11 cellular contexts compared by ENCODE assay signal in the genomic region with DNA sequence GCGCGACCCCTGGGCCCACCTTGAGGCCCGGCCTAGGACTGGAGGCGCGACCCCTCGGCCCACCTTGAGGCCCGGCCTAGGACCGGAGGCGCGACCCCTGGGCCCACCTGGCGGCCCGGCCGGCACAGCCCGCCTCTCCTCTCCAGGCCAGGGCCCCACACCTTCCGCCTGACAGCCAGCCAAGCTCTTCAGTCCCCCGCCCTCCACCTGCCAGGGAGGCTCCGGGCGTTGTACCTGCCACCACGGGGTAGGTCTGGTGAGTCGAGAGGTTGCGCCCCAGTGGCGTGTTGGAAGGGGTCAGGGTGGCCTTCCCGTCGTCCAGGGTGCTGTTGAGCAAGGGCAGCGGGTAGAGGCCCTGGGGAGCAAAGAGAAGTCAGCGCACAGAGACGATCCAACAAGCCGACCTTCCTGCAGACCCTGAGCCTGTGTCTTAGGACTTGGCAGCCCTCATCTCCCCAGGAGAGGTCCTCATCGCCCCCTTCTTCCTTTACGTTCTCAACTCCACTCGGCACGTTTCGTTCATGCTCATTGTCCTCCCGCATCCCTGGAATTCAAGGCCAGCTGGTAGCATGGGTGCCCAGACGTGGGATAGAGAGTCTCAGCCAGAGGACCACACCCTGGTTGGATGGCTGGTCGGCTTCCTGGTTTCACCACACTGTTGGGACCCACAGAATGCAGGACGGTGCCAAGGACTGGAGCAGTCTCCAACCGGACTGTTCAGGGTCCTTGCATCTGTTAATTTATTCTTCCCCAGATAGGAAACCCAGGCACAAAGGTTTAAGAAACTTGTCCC. TPM values are rescaled to one million over a fixed set of nuclear protein-coding genes. Genes with fewer than 3 reads are reported as not detected.
DNase-seq lines count a peak whose midpoint lies in the region; ATAC-seq, FAIRE-seq and TF ChIP-seq lines count a peak whose summit lies in the region.
"Had no signal": no experiment of that assay in that cellular context is flagged by ENCODE, and none has a peak within 500 bp of the region (broad histone marks: within the 10 kb centered on the region; RNA-seq: fewer than 3 reads in every experiment).

No MANE protein-coding gene starts in this region.

- TF ChIP-seq CTCF in keratinocyte (optimal IDR thresholded peaks at IDR 0.05 in 1 of 3, IDR thresholded peaks at IDR 0.05 in 1 of 3, conservative IDR thresholded peaks at IDR 0.05 in 1 of 3; ENCODE audit: extremely low read depth in 1 of 3, insufficient read depth in 2 of 3, low read length in 3 of 3) (no peak), GM20000 (IDR thresholded peaks at IDR 0.05; ENCODE audit: extremely low read depth, missing control alignments) (no peak)

- H3K9ac ChIP-seq in keratinocyte (ENCODE audit: control insufficient read depth, extremely low read depth, insufficient read depth, low read length) = peak overlapping the region; percentile 60
- H3K9ac ChIP-seq in subcutaneous abdominal adipose tissue (ENCODE audit: low read length in 5 of 5) = peak overlapping the region in 3 of 5 donors; percentile 54 to 60 (median 54)

- no peak for DNase-seq in activated T-cell treated with anti-CD3 and anti-CD28 coated beads, Interleukin-2, amount 50 U/mL, for 4 hours
- no peak for DNase-seq in activated T-cell treated with anti-CD3 and anti-CD28 coated beads, Interleukin-2, amount 50 U/mL, for 1 hour
- DNase-seq in activated CD4-positive, alpha-beta memory T cell treated with anti-CD3 and anti-CD28 coated beads for 36 hours = no peak
- DNase-seq in keratinocyte (ENCODE audit: low read depth, low spot score) = no peak
- DNase-seq in G401 (ENCODE audit: low spot score) = no peak
- DNase-seq in GM20000 (ENCODE audit: low spot score) = no peak
- DNase-seq in epidermal melanocyte (ENCODE audit: insufficient read length, low spot score) = no peak
- DNase-seq: NCI-H1417 had no signal

- H3K27ac ChIP-seq in keratinocyte (ENCODE audit: control insufficient read depth, insufficient read depth, low read length) = peak overlapping the region; percentile 42
- peak overlapping the region; percentile 70 for H3K27ac ChIP-seq in subcutaneous abdominal adipose tissue (ENCODE audit: low read depth, low read length)
- H3K27ac ChIP-seq: SJSA1 had no signal

- peaks cover 24% of the 10 kb centered on the region for H3K4me1 Mint-ChIP-seq in activated T-cell treated with anti-CD3 and anti-CD28 coated beads, Interleukin-2, amount 50 U/mL, for 4 hours (ENCODE audit: low read depth)
- peaks cover 45% of the 10 kb centered on the region for H3K4me1 Mint-ChIP-seq in activated CD4-positive, alpha-beta memory T cell treated with anti-CD3 and anti-CD28 coated beads for 36 hours (ENCODE audit: low read depth)

- CTCF ChIA-PET in activated CD4-positive, alpha-beta memory T cell treated with anti-CD3 and anti-CD28 coated beads for 36 hours (lab: Charles Lee) = interaction anchor here (1.9 to 8.4 kb wide), 2 partner anchors 14 to 32 kb away, joined by 8 to 56 read pairs; no protein-coding TSS in a partner anchor

- no peaks in the 10 kb centered on the region for H3K9me1 ChIP-seq in keratinocyte (ENCODE audit: control insufficient read depth, extremely low read depth, insufficient read depth, low read length)

- peaks cover 2% of the 10 kb centered on the region for H3K27me3 Mint-ChIP-seq in activated T-cell treated with anti-CD3 and anti-CD28 coated beads, Interleukin-2, amount 50 U/mL, for 4 hours (ENCODE audit: low read depth)
- no peaks in the 10 kb centered on the region for H3K27me3 Mint-ChIP-seq in activated CD4-positive, alpha-beta memory T cell treated with anti-CD3 and anti-CD28 coated beads for 36 hours

- no peak overlapping the region for H2AFZ ChIP-seq in keratinocyte (ENCODE audit: control insufficient read depth, low read length)

- H3K79me2 ChIP-seq in keratinocyte (ENCODE audit: control insufficient read depth, insufficient read depth, low read length) = peaks cover 15% of the 10 kb centered on the region

- FAIRE-seq in keratinocyte (lab: Jason Lieb, UNC) = no peak

- ATAC-seq in activated T-cell treated with anti-CD3 and anti-CD28 coated beads, Interleukin-2, amount 50 U/mL, for 4 hours = no peak

- H3K9me3 ChIP-seq in keratinocyte (ENCODE audit: control insufficient read depth, low read depth, low read length) = no peaks in the 10 kb centered on the region
- no peaks in the 10 kb centered on the region for H3K9me3 ChIP-seq in subcutaneous abdominal adipose tissue (ENCODE audit: control insufficient read depth in 5 of 5, low read length in 5 of 5)
- H3K9me3 ChIP-seq: ascending aorta, SJSA1 had no signal

- peaks cover 26% of the 10 kb centered on the region for H3K4me1 ChIP-seq in keratinocyte (ENCODE audit: control insufficient read depth, extremely low read depth, insufficient read depth, low read length)
- peaks cover 3 to 62% (median 42%) of the 10 kb centered on the region in 5 donors for H3K4me1 ChIP-seq in subcutaneous abdominal adipose tissue (ENCODE audit: control insufficient read depth in 5 of 5, insufficient read depth in 5 of 5, low read length in 5 of 5)

- H3K27me3 ChIP-seq in keratinocyte (ENCODE audit: control insufficient read depth, extremely low read depth, insufficient read depth, low read length) (no peaks in the 10 kb centered on the region), subcutaneous abdominal adipose tissue (ENCODE audit: control insufficient read depth in 5 of 5, insufficient read depth in 4 of 5, low read length in 5 of 5) (no peaks in the 10 kb centered on the region)
- H3K27me3 ChIP-seq: ascending aorta, SJSA1 had no signal

- POLR2A ChIA-PET in activated CD4-positive, alpha-beta memory T cell treated with anti-CD3 and anti-CD28 coated beads for 36 hours (lab: Charles Lee) = no interaction called here

- dilution Hi-C loops in keratinocyte (cut with MboI; ENCODE audit: extremely low pct_ligation_motif_present, low sequenced_read_pairs) = no loop called here

- no peaks in the 10 kb centered on the region for H4K20me1 ChIP-seq in keratinocyte (ENCODE audit: control insufficient read depth, extremely low read depth, insufficient read depth, low read length)

- in situ Hi-C loops in G401 (cut with HindIII; ENCODE audit: low sequenced_read_pairs) = no loop called here

- peak overlapping the region; percentile 79 for H3K4me3 Mint-ChIP-seq in activated T-cell treated with anti-CD3 and anti-CD28 coated beads, Interleukin-2, amount 50 U/mL, for 4 hours
- peak overlapping the region; percentile 66 for H3K4me3 Mint-ChIP-seq in activated CD4-positive, alpha-beta memory T cell treated with anti-CD3 and anti-CD28 coated beads for 36 hours

- no peaks in the 10 kb centered on the region for H3K36me3 Mint-ChIP-seq in activated T-cell treated with anti-CD3 and anti-CD28 coated beads, Interleukin-2, amount 50 U/mL, for 4 hours (ENCODE audit: insufficient read depth)
- H3K36me3 Mint-ChIP-seq in activated CD4-positive, alpha-beta memory T cell treated with anti-CD3 and anti-CD28 coated beads for 36 hours = peaks cover 23% of the 10 kb centered on the region

- no peaks in the 10 kb centered on the region for H3K9me3 Mint-ChIP-seq in activated T-cell treated with anti-CD3 and anti-CD28 coated beads, Interleukin-2, amount 50 U/mL, for 4 hours
- H3K9me3 Mint-ChIP-seq in activated CD4-positive, alpha-beta memory T cell treated with anti-CD3 and anti-CD28 coated beads for 36 hours = no peaks in the 10 kb centered on the region

- intact Hi-C loops in activated CD4-positive, alpha-beta memory T cell treated with anti-CD3 and anti-CD28 coated beads for 36 hours (cut with micrococcal nuclease) = no loop called here

- H3K4me2 ChIP-seq in keratinocyte (ENCODE audit: control insufficient read depth, extremely low read depth, insufficient read depth, low read depth, low read length) = peak overlapping the region; percentile 53

- H3K36me3 ChIP-seq in keratinocyte (ENCODE audit: control insufficient read depth in 2 of 2, extremely low read depth in 1 of 2, insufficient read depth in 2 of 2, low read length in 2 of 2) = no peaks in the 10 kb centered on the region
- peaks cover 0 to 4% (median 0%) of the 10 kb centered on the region in 5 donors for H3K36me3 ChIP-seq in subcutaneous abdominal adipose tissue (ENCODE audit: control insufficient read depth in 5 of 5, insufficient read depth in 5 of 5, low read length in 5 of 5)
- H3K36me3 ChIP-seq: ascending aorta, SJSA1 had no signal

- H3K27ac Mint-ChIP-seq in activated CD4-positive, alpha-beta memory T cell treated with anti-CD3 and anti-CD28 coated beads for 36 hours = peak overlapping the region; percentile 74

- H3K4me3 ChIP-seq in keratinocyte (ENCODE audit: control insufficient read depth in 2 of 3, extremely low read depth in 1 of 3, insufficient read depth in 2 of 3, low read depth in 1 of 3, low read length in 3 of 3) (peak overlapping the region in 2 of 3 experiments; percentile 41 to 43), subcutaneous abdominal adipose tissue (ENCODE audit: low read depth in 1 of 5, low read length in 5 of 5) (peak overlapping the region; percentile 13 to 75 (median 54))
- H3K4me3 ChIP-seq: SJSA1 had no signal

RNA-seq across cellular contexts. Expression of a gene that starts 42.2 kb away (rescaled TPM):
- total RNA-seq in activated T-cell treated with anti-CD3 and anti-CD28 coated beads, Interleukin-2, amount 50 U/mL, for 4 hours = 1 to 10 TPM in 1 of 3 donors, under 1 TPM in 2; 0.73 to 1.1 (median 0.98) TPM
- 1 to 10 TPM; 2.6 to 4.1 TPM for total RNA-seq in activated CD4-positive, alpha-beta memory T cell treated with anti-CD3 and anti-CD28 coated beads for 36 hours
- 3.4 to 5.9 TPM (median 4.4 TPM) in 3 replicates for polyA plus RNA-seq in keratinocyte
- 3.4 TPM for polyA plus RNA-seq in keratinocyte (2011; ENCODE audit: low read depth)
- polyA plus RNA-seq in keratinocyte (2011; cell fraction: cytosol; rRNA removed) = 5.5 and 7.0 TPM in 2 replicates
- 7.3 and 7.6 TPM in 2 replicates for polyA plus RNA-seq in keratinocyte (2011; cell fraction: nucleus; rRNA removed)
- polyA plus RNA-seq in keratinocyte (2012; ENCODE audit: low replicate concordance) = 8.2 and 8.9 TPM in 2 replicates
- polyA minus RNA-seq in keratinocyte = 5.7 to 8.2 TPM (median 6.8 TPM) in 3 replicates
- polyA minus RNA-seq in keratinocyte (2011; cell fraction: cytosol; rRNA and poly(A)+ RNA removed) = 2.1 TPM
- polyA minus RNA-seq in keratinocyte (2011; cell fraction: nucleus; rRNA and poly(A)+ RNA removed) = 5.5 and 6.1 TPM in 2 replicates
- total RNA-seq in G401 (2014; rRNA removed; shearing (Covaris generic)) = not detected in 2 replicates
- total RNA-seq: SJSA1 had no signal
